ENCODE assay signal across 9 cellular contexts in the genomic region with DNA sequence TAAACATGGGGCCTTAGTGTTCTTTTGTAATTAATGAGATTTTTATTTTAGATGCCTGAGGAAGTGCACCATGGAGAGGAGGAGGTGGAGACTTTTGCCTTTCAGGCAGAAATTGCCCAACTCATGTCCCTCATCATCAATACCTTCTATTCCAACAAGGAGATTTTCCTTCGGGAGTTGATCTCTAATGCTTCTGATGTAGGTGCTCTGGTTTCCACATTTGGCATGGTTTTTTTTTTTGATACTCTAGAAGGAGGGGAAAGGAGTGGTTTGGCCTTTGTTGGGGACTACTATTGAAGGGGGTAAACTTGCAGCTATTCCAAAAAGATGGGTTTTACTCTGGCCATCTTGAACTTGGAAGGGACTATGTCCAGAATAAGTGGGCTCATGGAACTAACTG. TPM values are rescaled to one million over a fixed set of nuclear protein-coding genes. Genes with fewer than 3 reads are reported as not detected.
DNase-seq lines count a peak whose midpoint lies in the region; ATAC-seq and TF ChIP-seq lines count a peak whose summit lies in the region.
"Had no signal": no experiment of that assay in that cellular context is flagged by ENCODE, and none has a peak within 500 bp of the region (broad histone marks: within the 10 kb centered on the region; RNA-seq: fewer than 3 reads in every experiment).

No MANE protein-coding gene starts in this region.

- peaks cover 51% of the 10 kb centered on the region for H4K20me1 ChIP-seq in OCI-LY7 (ENCODE audit: insufficient read depth, low read length)

- H3K27ac ChIP-seq in CD4-positive, alpha-beta T cell (ENCODE audit: low read depth, low read length) = no peak overlapping the region
- H3K27ac ChIP-seq in OCI-LY7 (ENCODE audit: low read depth, low read length, poor library complexity, severe bottlenecking) (peak overlapping the region; percentile 81), neuronal stem cell (replicated peaks; ENCODE audit: low read length) (no peak overlapping the region)

- no peaks in the 10 kb centered on the region for H3K9me3 Mint-ChIP-seq in CD4-positive, alpha-beta T cell

- no peak overlapping the region for H3K23ac ChIP-seq in neuronal stem cell (ENCODE audit: low read depth, low read length, poor library complexity)

- H2BK15ac ChIP-seq in neuronal stem cell (ENCODE audit: low read length) = no peak overlapping the region

- WGBS in neuronal stem cell (ENCODE audit: extremely low coverage in 2 of 2, insufficient read length in 2 of 2, insufficient replicate concordance in 1 of 2), 2 donors = no CpG with 5 or more reads among the region's 1 CpG

- no peak overlapping the region for H2AK5ac ChIP-seq in neuronal stem cell (ENCODE audit: low read depth, low read length)

- H3K27ac Mint-ChIP-seq in CD4-positive, alpha-beta T cell = peak overlapping the region; percentile 93

- H3K36me3 ChIP-seq in OCI-LY7 (ENCODE audit: insufficient read depth, low read length) (peaks cover 66% of the 10 kb centered on the region), endocrine pancreas (ENCODE audit: control insufficient read depth, insufficient read depth, low read length) (peaks cover 32% of the 10 kb centered on the region), neuronal stem cell (replicated peaks in 1 of 2; ENCODE audit: control insufficient read depth in 2 of 2, insufficient read depth in 2 of 2, low read length in 2 of 2) (peaks cover 41 to 58% of the 10 kb centered on the region in 2 donors)

- peak overlapping the region; percentile 93 for H3K4me3 ChIP-seq in OCI-LY7 (ENCODE audit: low read depth, low read length, poor library complexity, severe bottlenecking)
- peak overlapping the region; percentile 97 for H3K4me3 ChIP-seq in endocrine pancreas (ENCODE audit: control insufficient read depth, insufficient read depth, low read length)
- peak overlapping the region in 1 of 2 donors; percentile 87 for H3K4me3 ChIP-seq in neuronal stem cell (ENCODE audit: low read length in 2 of 2)

- BruUV-seq in OCI-LY7 (replicated peaks; lab: Mats Ljungman, UMichigan) = no TSS peak

- H3K36me3 Mint-ChIP-seq in CD4-positive, alpha-beta T cell (ENCODE audit: low read depth) = peaks cover 76% of the 10 kb centered on the region

- CTCF ChIA-PET in CD4-positive, alpha-beta T cell (lab: Charles Lee) = interaction anchor here (0.6 to 4.1 kb wide), 4 partner anchors 11 to 1136 kb away, joined by 3 to 13 read pairs (median 6); partner anchors contain the start of genes NFKBIE and SLC29A1
- CTCF ChIA-PET in OCI-LY7 (lab: Charles Lee; ENCODE audit: unreplicated experiment) = interaction anchor here (1.0 kb wide), 1 partner anchor 76 kb away, joined by 3 read pairs; no protein-coding TSS in a partner anchor

- peak overlapping the region; percentile 96 for H3K4me3 Mint-ChIP-seq in CD4-positive, alpha-beta T cell

- POLR2A ChIA-PET in CD4-positive, alpha-beta T cell (lab: Charles Lee) = interaction anchor here (2.3 to 4.6 kb wide), 4 partner anchors 7 to 64 kb away, joined by 9 to 135 read pairs (median 26); partner anchors contain the start of genes AARS2 and SLC35B2
- POLR2A ChIA-PET in OCI-LY7 (lab: Charles Lee) = interaction anchor here (0.7 to 3.5 kb wide), 3 partner anchors 14 to 186 kb away, joined by 3 to 22 read pairs (median 8); no protein-coding TSS in a partner anchor

- TF ChIP-seq CTCF in CD4-positive, alpha-beta T cell (IDR thresholded peaks at IDR 0.05) = no peak
- TF ChIP-seq CTCF in OCI-LY7 (conservative IDR thresholded peaks at IDR 0.05; ENCODE audit: low read length) (no peak), omental fat pad (IDR thresholded peaks at IDR 0.05) (no peak)

- peaks cover 62% of the 10 kb centered on the region for H3K4me1 Mint-ChIP-seq in CD4-positive, alpha-beta T cell (ENCODE audit: low read depth)

- peaks cover 5% of the 10 kb centered on the region for H3K27me3 Mint-ChIP-seq in CD4-positive, alpha-beta T cell

- no peak overlapping the region for H2BK5ac ChIP-seq in neuronal stem cell (ENCODE audit: low read length)

- intact Hi-C loops in CD4-positive, alpha-beta T cell (cut with DNase I, micrococcal nuclease) = no loop called here
- intact Hi-C loops in OCI-LY7 (cut with micrococcal nuclease; ENCODE audit: unreplicated experiment) = no loop called here

- H3K4me1 ChIP-seq in OCI-LY7 (ENCODE audit: insufficient read depth, low read length, poor library complexity, severe bottlenecking) = peaks cover 50% of the 10 kb centered on the region
- peaks cover 6% of the 10 kb centered on the region for H3K4me1 ChIP-seq in endocrine pancreas (ENCODE audit: control insufficient read depth, insufficient read depth, low read length)
- peaks cover 15 to 21% of the 10 kb centered on the region in 2 donors for H3K4me1 ChIP-seq in neuronal stem cell (ENCODE audit: control insufficient read depth in 2 of 2, insufficient read depth in 1 of 2, low read depth in 1 of 2, low read length in 2 of 2)

- H3K79me1 ChIP-seq in neuronal stem cell (ENCODE audit: low read depth, low read length) = peaks cover 3% of the 10 kb centered on the region

- H3K4me2 ChIP-seq in OCI-LY7 (ENCODE audit: low read length) = peak overlapping the region; percentile 98
- H3K4me2 ChIP-seq in neuronal stem cell (ENCODE audit: insufficient read depth, low read length, poor library complexity, severe bottlenecking) = peak overlapping the region; percentile 79

- H2AFZ ChIP-seq in OCI-LY7 (ENCODE audit: low read length) (no peak overlapping the region), neuronal stem cell (ENCODE audit: low read length) (no peak overlapping the region)

- ATAC-seq in CD4-positive, alpha-beta T cell (ENCODE audit: poor library complexity) = no peak
- ATAC-seq in GM21390 (IDR thresholded peaks at IDR 0.05; ENCODE audit: unreplicated experiment) = no peak
- ATAC-seq in omental fat pad (ENCODE audit: low FRiP score) = no peak

- no peaks in the 10 kb centered on the region for H3K9me3 ChIP-seq in CD4-positive, alpha-beta T cell (ENCODE audit: control insufficient read depth, low read length)
- H3K9me3 ChIP-seq in OCI-LY7 (ENCODE audit: low read length) (no peaks in the 10 kb centered on the region), endocrine pancreas (ENCODE audit: control insufficient read depth, low read length) (no peaks in the 10 kb centered on the region), neuronal stem cell (replicated peaks in 1 of 2; ENCODE audit: control insufficient read depth in 2 of 2, insufficient read depth in 1 of 2, low read depth in 1 of 2, low read length in 2 of 2) (no peaks in the 10 kb centered on the region)

- peaks cover 52% of the 10 kb centered on the region for H3K79me2 ChIP-seq in OCI-LY7 (ENCODE audit: insufficient read depth, low read depth, low read length)

- no peak overlapping the region for H3K14ac ChIP-seq in neuronal stem cell (ENCODE audit: low read length)

- no peak overlapping the region for H2BK120ac ChIP-seq in neuronal stem cell (ENCODE audit: low read depth, low read length)

- no peak overlapping the region for H3K4ac ChIP-seq in neuronal stem cell (ENCODE audit: low read length)

- H4K91ac ChIP-seq in neuronal stem cell (ENCODE audit: low read depth, low read length, poor library complexity) = no peak overlapping the region

- peak overlapping the region; percentile 98 for H3K9ac ChIP-seq in endocrine pancreas (ENCODE audit: control insufficient read depth, insufficient read depth, low read length)
- no peak overlapping the region for H3K9ac ChIP-seq in neuronal stem cell (ENCODE audit: low read depth, low read length, poor library complexity)

- H4K8ac ChIP-seq in neuronal stem cell (ENCODE audit: low read depth, low read length) = no peak overlapping the region

- H3K27me3 ChIP-seq in CD4-positive, alpha-beta T cell (ENCODE audit: control insufficient read depth, insufficient read depth, low read length) = no peaks in the 10 kb centered on the region
- no peaks in the 10 kb centered on the region for H3K27me3 ChIP-seq in endocrine pancreas (ENCODE audit: control insufficient read depth, insufficient read depth, low read length)
- H3K27me3 ChIP-seq in neuronal stem cell (ENCODE audit: control insufficient read depth in 3 of 3, insufficient read depth in 3 of 3, low read depth in 1 of 3, low read length in 3 of 3) = no peaks in the 10 kb centered on the region

- H3K9me2 ChIP-seq in OCI-LY7 (ENCODE audit: insufficient read depth, low read length) = no peaks in the 10 kb centered on the region

- no peak for DNase-seq in CD4-positive, alpha-beta T cell
- DNase-seq in OCI-LY7 (ENCODE audit: low spot score) (no peak), neuronal stem cell (ENCODE audit: low spot score) (no peak), omental fat pad (ENCODE audit: low spot score) (no peak), NCI-H2029 (lab: John Stamatoyannopoulos, UW) (no peak)
- DNase-seq in activated CD8-positive, alpha-beta memory T cell treated with anti-CD3 and anti-CD28 coated beads, Interleukin-2, amount 50 U/mL, for 48 hours = no peak

- H2BK12ac ChIP-seq in neuronal stem cell (ENCODE audit: low read length) = no peak overlapping the region

- no peak overlapping the region for H3K18ac ChIP-seq in neuronal stem cell (ENCODE audit: low read length)

RNA-seq across cellular contexts. Expression of gene HSP90AB1, which starts 1.7 kb away (rescaled TPM):
- total RNA-seq in CD4-positive, alpha-beta T cell = 100 to 1,000 TPM; 401 to 405 TPM
- 911 and 1,004 TPM in 2 replicates for total RNA-seq in OCI-LY7 (2014; rRNA removed; shearing (Covaris generic))
- total RNA-seq in OCI-LY7 (2022) (1,055 and 1,282 TPM in 2 replicates), omental fat pad (1,000 to 10,000 TPM in 1 of 4 donors, 100 to 1,000 TPM in 3; 553 to 1,198 (median 846) TPM)
- polyA plus RNA-seq in neuronal stem cell (2013, experiment 1 of 2) = 1,143 TPM
- 1,131 TPM for polyA plus RNA-seq in neuronal stem cell (2013, experiment 2 of 2)

RNA-seq across cellular contexts. Expression of gene SLC35B2, which starts 8.7 kb away (rescaled TPM):
- 1 to 10 TPM; 6.4 to 7.0 TPM for total RNA-seq in CD4-positive, alpha-beta T cell
- 10.1 and 13.9 TPM in 2 replicates for total RNA-seq in OCI-LY7 (2014; rRNA removed; shearing (Covaris generic))
- total RNA-seq in OCI-LY7 (2022) (15.3 and 16.5 TPM in 2 replicates), omental fat pad (10 to 100 TPM; 25.3 to 31.9 (median 30.4) TPM)
- polyA plus RNA-seq in neuronal stem cell (2013, experiment 1 of 2) = 42.4 TPM
- 41.6 TPM for polyA plus RNA-seq in neuronal stem cell (2013, experiment 2 of 2)

RNA-seq across cellular contexts. Expression of gene NFKBIE, which starts 16.8 kb away (rescaled TPM):
- total RNA-seq in CD4-positive, alpha-beta T cell = 10 to 100 TPM; 43.0 to 43.1 TPM
- total RNA-seq in OCI-LY7 (2014; rRNA removed; shearing (Covaris generic)) = 27.5 and 43.1 TPM in 2 replicates
- total RNA-seq in OCI-LY7 (2022) (22.4 and 24.8 TPM in 2 replicates), omental fat pad (10 to 100 TPM; 13.1 to 25.5 (median 15.3) TPM)
- polyA plus RNA-seq in neuronal stem cell (2013, experiment 1 of 2) = 9.5 TPM
- 9.0 TPM for polyA plus RNA-seq in neuronal stem cell (2013, experiment 2 of 2)

RNA-seq across cellular contexts. Expression of gene TMEM151B, which starts 21.7 kb away (rescaled TPM):
- total RNA-seq in CD4-positive, alpha-beta T cell = not detected
- total RNA-seq in OCI-LY7 (2014; rRNA removed; shearing (Covaris generic)) = not detected in 2 replicates
- total RNA-seq in OCI-LY7 (2022) = 0.07 and 0.15 TPM in 2 replicates
- 3.9 TPM for polyA plus RNA-seq in neuronal stem cell (2013, experiment 1 of 2)
- 3.6 TPM for polyA plus RNA-seq in neuronal stem cell (2013, experiment 2 of 2)
- under 1 TPM in 1 of 4 donors, not detected in 3; 0.19 TPM for total RNA-seq in omental fat pad
- total RNA-seq: subcutaneous adipose tissue had no signal

RNA-seq across cellular contexts. Expression of gene SLC29A1, which starts 25.2 kb away (rescaled TPM):
- 1 to 10 TPM in 1 of 2 experiments, under 1 TPM in 1; 0.67 to 1.3 TPM for total RNA-seq in CD4-positive, alpha-beta T cell
- total RNA-seq in OCI-LY7 (2014; rRNA removed; shearing (Covaris generic)) = 51.5 and 52.6 TPM in 2 replicates
- 54.1 and 64.6 TPM in 2 replicates for total RNA-seq in OCI-LY7 (2022)
- polyA plus RNA-seq in neuronal stem cell (2013, experiment 1 of 2) = 101 TPM
- 102 TPM for polyA plus RNA-seq in neuronal stem cell (2013, experiment 2 of 2)
- total RNA-seq in omental fat pad = 100 to 1,000 TPM in 1 of 4 donors, 10 to 100 TPM in 3; 61.7 to 317 (median 87.0) TPM
